ENCODE assay signal across 8 cellular contexts in genomic region chr7:157140118-157140905, GRCh38. TPM values are rescaled to one million over a fixed set of nuclear protein-coding genes. Genes with fewer than 3 reads are reported as not detected.
DNase-seq lines count a peak whose midpoint lies in the region; ATAC-seq and TF ChIP-seq lines count a peak whose summit lies in the region.

No MANE protein-coding gene starts in this region.

- H3K4me1 ChIP-seq in heart right ventricle (peaks cover 4 to 53% (median 29%) of the 10 kb centered on the region in 9 donors), left lung (peaks cover 15 to 60% of the 10 kb centered on the region in 2 donors), urinary bladder (ENCODE audit: insufficient read depth) (no peaks in the 10 kb centered on the region)

- H3K36me3 Mint-ChIP-seq in activated naive CD4-positive, alpha-beta T cell treated with anti-CD3 and anti-CD28 coated beads, Interleukin-2, amount 50 U/mL, for 72 hours = peaks cover 40 to 42% of the 10 kb centered on the region in 2 donors

- intact Hi-C loops in heart right ventricle (cut with DNase I) = loop anchor here in 1 of 10 donors (5.0 kb wide), 1 partner anchor 202 kb away; no protein-coding TSS in a partner anchor
- intact Hi-C loops in cardiac septum (cut with DNase I) = no loop called here
- intact Hi-C loops in left lung (cut with DNase I) = no loop called here

- TF ChIP-seq CTCF in heart right ventricle (IDR thresholded peaks at IDR 0.05) (no peak), left lung (IDR thresholded peaks at IDR 0.05) (no peak)

- no peaks in the 10 kb centered on the region for H3K9me3 ChIP-seq in heart right ventricle
- H3K9me3 ChIP-seq in left lung = no peaks in the 10 kb centered on the region

- H3K27me3 ChIP-seq in heart right ventricle (no peaks in the 10 kb centered on the region), left lung (no peaks in the 10 kb centered on the region)

- WGBS in heart right ventricle, 2 donors = 76 to 80% methylated on average over 16 of the region's 16 CpGs
- 67% methylated on average over 16 of the region's 16 CpGs for WGBS in urinary bladder

- DNase-seq in heart right ventricle = no peak
- DNase-seq in cardiac septum (ENCODE audit: low spot score) = no peak
- DNase-seq in activated naive CD4-positive, alpha-beta T cell treated with anti-CD3 and anti-CD28 coated beads, Interleukin-2, amount 50 U/mL, for 72 hours (ENCODE audit: low spot score in 2 of 2) = no peak
- DNase-seq in left lung = no peak
- DNase-seq in UCSD-AML1 (lab: John Stamatoyannopoulos, UW; ENCODE audit: unreplicated experiment) = no peak
- DNase-seq in hepatic stellate cell (ENCODE audit: low spot score) = no peak
- DNase-seq in dedifferentiated amniotic fluid mesenchymal stem cell (ENCODE audit: extremely low spot score) = no peak

- H3K27ac ChIP-seq in heart right ventricle = peak overlapping the region in 3 of 10 donors; percentile 83 to 86 (median 86)
- peak overlapping the region in 1 of 2 donors; percentile 82 for H3K27ac ChIP-seq in left lung
- H3K27ac ChIP-seq in urinary bladder (ENCODE audit: low read depth) = no peak overlapping the region

- no peaks in the 10 kb centered on the region for H3K9me3 Mint-ChIP-seq in activated naive CD4-positive, alpha-beta T cell treated with anti-CD3 and anti-CD28 coated beads, Interleukin-2, amount 50 U/mL, for 72 hours

- peaks cover 0 to 32% (median 0%) of the 10 kb centered on the region in 9 donors for H3K36me3 ChIP-seq in heart right ventricle
- H3K36me3 ChIP-seq in left lung = peaks cover 0 to 25% of the 10 kb centered on the region in 2 donors
- no peaks in the 10 kb centered on the region for H3K36me3 ChIP-seq in urinary bladder (ENCODE audit: insufficient read depth)

- ATAC-seq in heart right ventricle = no peak
- no peak for ATAC-seq in activated naive CD4-positive, alpha-beta T cell treated with anti-CD3 and anti-CD28 coated beads, Interleukin-2, amount 50 U/mL, for 72 hours
- no peak for ATAC-seq in left lung

- peak overlapping the region; percentile 64 to 84 for H3K27ac Mint-ChIP-seq in activated naive CD4-positive, alpha-beta T cell treated with anti-CD3 and anti-CD28 coated beads, Interleukin-2, amount 50 U/mL, for 72 hours

- H3K4me3 ChIP-seq in heart right ventricle (peak overlapping the region in 9 of 10 donors; percentile 64 to 89 (median 81)), left lung (peak overlapping the region; percentile 69 to 83), urinary bladder (ENCODE audit: low read depth, low read length) (peak overlapping the region; percentile 74)

RNA-seq across cellular contexts. Expression of gene UBE3C, which starts 1.6 kb away (rescaled TPM):
- total RNA-seq in heart right ventricle (10 to 100 TPM; 39.0 to 53.8 (median 49.1) TPM), cardiac septum (50.8 TPM), left lung (10 to 100 TPM; 55.3 to 68.9 TPM), urinary bladder (119 TPM)
- polyA plus RNA-seq in heart right ventricle (10 to 100 TPM; 10.5 to 21.8 TPM), urinary bladder (41.2 TPM)
- total RNA-seq in activated naive CD4-positive, alpha-beta T cell treated with anti-CD3 and anti-CD28 coated beads, Interleukin-2, amount 50 U/mL, for 72 hours = 10 to 100 TPM; 57.7 to 60.0 TPM
